ENCODE assay signal across 18 cellular contexts in genomic region chr11:122305018-122305417, GRCh38.
"Had no signal": no experiment of that assay in that cellular context is flagged by ENCODE, and none has a peak within 500 bp of the region (broad histone marks: within the 10 kb centered on the region; RNA-seq: fewer than 3 reads in every experiment).

No MANE protein-coding gene starts in this region.

- H3K4me3 ChIP-seq: colonic mucosa, lung, SK-N-MC, skin epidermis, tibial nerve had no signal

- H3K36me3 Mint-ChIP-seq: activated naive CD8-positive, alpha-beta T cell had no signal

- H3K27ac ChIP-seq: colonic mucosa, SK-N-MC, skin epidermis, tibial nerve had no signal

- H3K4me1 Mint-ChIP-seq: central memory CD8-positive, alpha-beta T cell had no signal

- H3K36me3 ChIP-seq: colonic mucosa, tibial nerve had no signal

- H3K9me3 ChIP-seq: colonic mucosa, tibial nerve had no signal

- H3K9me3 Mint-ChIP-seq: activated T-helper 1 cell treated with anti-CD3 and anti-CD28 coated beads, Interleukin-12 subunit alpha, Interleukin-12 subunit beta, Interleukin-2, Interleukin-4 antibody, amounts not matched to agents 30 ng/mL and 10 ng/mL and 1 ng/mL, durations not matched to agents 14 hours and 24 hours and 36 hours; stimulated activated naive CD8-positive, alpha-beta T cell treated with anti-CD3 and anti-CD28 coated beads, Interleukin-15, Interleukin-2, amounts not matched to agents 100 ng/mL and 50 ng/mL, for 24 hours; T-helper 2 cell treated with Interferon-gamma antibody and Interleukin-4, amounts not matched to agents 5 μg/mL and 100 μg/mL, for 36 hours had no signal

- H3K27ac Mint-ChIP-seq: activated naive CD8-positive, alpha-beta T cell; activated T-helper 1 cell treated with anti-CD3 and anti-CD28 coated beads, Interleukin-12 subunit alpha, Interleukin-12 subunit beta, Interleukin-2, Interleukin-4 antibody, amounts not matched to agents 30 ng/mL and 10 ng/mL and 1 ng/mL, durations not matched to agents 14 hours and 24 hours and 36 hours; nephron progenitor cell; progenitor cell of endocrine pancreas; stimulated activated naive CD8-positive, alpha-beta T cell treated with anti-CD3 and anti-CD28 coated beads, Interleukin-15, Interleukin-2, amounts not matched to agents 100 ng/mL and 50 ng/mL, for 24 hours; T-helper 2 cell treated with Interferon-gamma antibody and Interleukin-4, amounts not matched to agents 5 μg/mL and 100 μg/mL, for 36 hours had no signal

- H3K4me3 Mint-ChIP-seq: activated naive CD8-positive, alpha-beta T cell; activated T-helper 1 cell treated with anti-CD3 and anti-CD28 coated beads, Interleukin-12 subunit alpha, Interleukin-12 subunit beta, Interleukin-2, Interleukin-4 antibody, amounts not matched to agents 30 ng/mL and 10 ng/mL and 1 ng/mL, durations not matched to agents 14 hours and 24 hours and 36 hours; central memory CD8-positive, alpha-beta T cell; nephron progenitor cell; stimulated activated naive CD8-positive, alpha-beta T cell treated with anti-CD3 and anti-CD28 coated beads, Interleukin-15, Interleukin-2, amounts not matched to agents 100 ng/mL and 50 ng/mL, for 24 hours; T-helper 2 cell treated with Interferon-gamma antibody and Interleukin-4, amounts not matched to agents 5 μg/mL and 100 μg/mL, for 36 hours had no signal

- H3K4me1 ChIP-seq: colonic mucosa had no signal

- DNase-seq: activated CD4-positive, alpha-beta T cell treated with anti-CD3 and anti-CD28 coated beads, Interleukin-2, amount 50 U/mL, for 48 hours; colonic mucosa; foreskin fibroblast; islet precursor cell; nephron progenitor cell; occipital lobe; stimulated activated CD4-positive, alpha-beta T cell treated with anti-CD3 and anti-CD28 coated beads, Interleukin-2, amount 100 ng/mL, for 48 hours had no signal

- H3K27me3 ChIP-seq: colonic mucosa, tibial nerve had no signal

- H3K27me3 Mint-ChIP-seq: brain had no signal
